ENCODE assay signal across 23 cellular contexts in the genomic region with DNA sequence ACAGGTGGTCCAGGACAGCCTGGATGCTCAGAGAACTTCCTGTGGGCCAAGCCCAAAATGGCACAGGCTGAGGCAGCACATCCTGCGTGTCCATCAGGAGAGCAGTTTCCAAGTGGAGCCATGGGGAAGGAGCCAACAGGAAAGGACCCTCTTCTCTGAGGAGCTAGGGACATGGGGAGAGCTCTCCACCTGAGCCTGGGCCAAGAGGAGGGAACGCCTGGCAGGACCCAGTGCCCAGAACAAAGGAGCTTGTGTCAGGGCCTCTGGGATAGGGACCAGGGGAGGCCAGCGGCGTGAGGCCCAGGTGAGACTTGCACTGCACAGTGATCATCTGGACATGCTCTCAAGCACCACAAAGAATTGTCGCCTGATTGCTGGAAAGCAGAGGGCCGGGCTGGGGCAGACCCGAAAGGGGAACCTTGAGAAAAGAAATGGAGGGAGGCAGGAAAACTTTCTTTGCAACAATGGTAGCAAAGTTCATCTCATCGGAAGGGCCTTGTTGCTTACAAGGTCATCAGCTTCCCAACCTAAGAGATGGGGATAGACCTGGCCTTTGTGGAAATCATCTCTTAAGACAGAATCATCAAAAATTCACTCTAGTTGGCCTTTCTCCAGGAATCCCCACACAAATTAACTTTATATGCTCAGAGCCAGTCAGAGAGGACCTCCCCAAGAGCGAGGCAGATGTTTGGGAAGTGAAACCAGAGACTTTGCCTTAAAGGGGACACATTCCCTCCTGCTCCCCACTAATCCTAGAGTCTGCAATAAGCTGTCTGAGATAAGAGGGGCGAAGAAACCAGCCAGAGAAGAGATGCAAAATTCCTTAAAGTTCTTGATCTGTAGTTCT. TPM values are rescaled to one million over a fixed set of nuclear protein-coding genes. Genes with fewer than 3 reads are reported as not detected.
DNase-seq lines count a peak whose midpoint lies in the region; FAIRE-seq and TF ChIP-seq lines count a peak whose summit lies in the region.
"Had no signal": no experiment of that assay in that cellular context is flagged by ENCODE, and none has a peak within 500 bp of the region (broad histone marks: within the 10 kb centered on the region; RNA-seq: fewer than 3 reads in every experiment).

No MANE protein-coding gene starts in this region.

- TF ChIP-seq EP300 in suprapubic skin (IDR thresholded peaks at IDR 0.05) = no peak

- no peak overlapping the region for H3K9ac ChIP-seq in kidney (ENCODE audit: low read length in 2 of 2)

- H3K4me2 ChIP-seq in PC-9 = peak overlapping the region; percentile 70; the same call in 1 of the 2 replicates

- no peaks in the 10 kb centered on the region for H3K9me2 ChIP-seq in PC-9 (ENCODE audit: insufficient read depth)

- no peaks in the 10 kb centered on the region for H3K36me3 ChIP-seq in PC-9 (ENCODE audit: low read depth)
- no peaks in the 10 kb centered on the region for H3K36me3 ChIP-seq in suprapubic skin
- no peaks in the 10 kb centered on the region for H3K36me3 ChIP-seq in kidney (ENCODE audit: control insufficient read depth in 1 of 2, insufficient read depth in 2 of 2, low read length in 2 of 2)
- H3K36me3 ChIP-seq: prostate gland had no signal

- WGBS in suprapubic skin = 91% methylated on average over 10 of the region's 10 CpGs

- no peaks in the 10 kb centered on the region for H4K20me1 ChIP-seq in PC-9 (ENCODE audit: insufficient read depth)

- H3K27me3 ChIP-seq in PC-9 (ENCODE audit: insufficient read depth, low read depth) (no peaks in the 10 kb centered on the region), suprapubic skin (no peaks in the 10 kb centered on the region)
- H3K27me3 ChIP-seq: body of pancreas had no signal

- POLR2A ChIA-PET in PC-9 (lab: Charles Lee; ENCODE audit: unreplicated experiment) = no interaction called here

- TF ChIP-seq CTCF in PC-9 (conservative IDR thresholded peaks at IDR 0.05) (no peak), fibroblast of mammary gland (conservative IDR thresholded peaks at IDR 0.05; ENCODE audit: control insufficient read depth, insufficient read depth, low read depth, low read length) (no peak), suprapubic skin (IDR thresholded peaks at IDR 0.05) (no peak), kidney (IDR thresholded peaks at IDR 0.05; ENCODE audit: borderline replicate concordance, extremely low read depth, insufficient read depth) (no peak)

- H2AFZ ChIP-seq in PC-9 = no peak overlapping the region

- H3K27ac ChIP-seq in PC-9 (peak overlapping the region; percentile 98; the same call in 1 of the 2 replicates), suprapubic skin (peak overlapping the region; percentile 78), kidney (ENCODE audit: low read depth in 2 of 2, low read length in 2 of 2) (peak overlapping the region in 1 of 2 donors; percentile 7)

- peaks cover 24% of the 10 kb centered on the region for H3K79me2 ChIP-seq in PC-9 (ENCODE audit: low read depth)

- CTCF ChIA-PET in PC-9 (lab: Charles Lee) = interaction anchor here (1.1 kb wide), 1 partner anchor 13 kb away, joined by 3 read pairs; no protein-coding TSS in a partner anchor

- intact Hi-C loops in PC-9 (cut with micrococcal nuclease; ENCODE audit: unreplicated experiment) = loop anchor here (2.0 kb wide), 1 partner anchor 235 kb away; no protein-coding TSS in a partner anchor
- intact Hi-C loops in kidney (cut with DNase I) = no loop called here

- BruUV-seq in PC-9 (replicated peaks; lab: Mats Ljungman, UMichigan) = no TSS peak

- TF ChIP-seq POLR2A in suprapubic skin (IDR thresholded peaks at IDR 0.05) = no peak

- H3K4me3 ChIP-seq in PC-9 (no peak overlapping the region), fibroblast of mammary gland (ENCODE audit: control insufficient read depth, low read depth, low read length) (no peak overlapping the region), suprapubic skin (no peak overlapping the region), kidney (ENCODE audit: low read length in 2 of 2) (no peak overlapping the region)
- H3K4me3 ChIP-seq: body of pancreas, coronary artery, prostate gland had no signal

- H3F3A ChIP-seq in PC-9 (ENCODE audit: insufficient read depth, low read depth) = peaks cover 36% of the 10 kb centered on the region

- DNase-seq in SIG-M5 treated with dmso at 0.1 percent for 504 hours (lab: John Stamatoyannopoulos, UW; ENCODE audit: unreplicated experiment) (peak; percentile 17), SIG-M5 (lab: John Stamatoyannopoulos, UW) (no peak), PC-9 (no peak), fibroblast of mammary gland (ENCODE audit: low read depth) (peak; percentile 49), suprapubic skin (ENCODE audit: low spot score in 2 of 2) (peak; percentile 58 to 62), kidney (no peak), NCI-H1092 (lab: John Stamatoyannopoulos, UW) (no peak)
- DNase-seq in activated effector memory CD4-positive, alpha-beta T cell treated with anti-CD3 and anti-CD28 coated beads, Interleukin-2, amount 50 U/mL, for 16 hours = no peak
- DNase-seq: activated CD4-positive, CD25-positive, alpha-beta regulatory T cell; activated naive CD8-positive, alpha-beta T cell treated with anti-CD3 and anti-CD28 coated beads for 36 hours; body of pancreas; DMS53; foreskin melanocyte; left cardiac atrium; midbrain; NCI-H2081; NCI-H510A; small intestine; stimulated activated CD4-positive, alpha-beta T cell treated with anti-CD3 and anti-CD28 coated beads, Interleukin-4, amount 100 ng/mL, for 24 hours had no signal

- H3K9me3 ChIP-seq in PC-9 (ENCODE audit: insufficient read depth, low read depth) = no peaks in the 10 kb centered on the region
- H3K9me3 ChIP-seq in suprapubic skin = no peaks in the 10 kb centered on the region
- no peaks in the 10 kb centered on the region for H3K9me3 ChIP-seq in kidney (ENCODE audit: control insufficient read depth in 1 of 2, low read length in 2 of 2)
- H3K9me3 ChIP-seq: body of pancreas, prostate gland had no signal

- FAIRE-seq in kidney (lab: Jason Lieb, UNC) = no peak
- FAIRE-seq: A204.1, small intestine had no signal

- H3K4me1 ChIP-seq in PC-9 (replicated peaks; ENCODE audit: insufficient read depth) = peaks cover 36% of the 10 kb centered on the region
- H3K4me1 ChIP-seq in suprapubic skin = peaks cover 28% of the 10 kb centered on the region
- peaks cover 6 to 11% of the 10 kb centered on the region in 2 donors for H3K4me1 ChIP-seq in kidney (ENCODE audit: control insufficient read depth in 1 of 2, insufficient read depth in 1 of 2, low read depth in 1 of 2, low read length in 2 of 2)
- H3K4me1 ChIP-seq: prostate gland had no signal

RNA-seq across cellular contexts. Expression of gene HES1, which starts 47.7 kb away (rescaled TPM):
- total RNA-seq in PC-9 (2021) (66.5 and 97.8 TPM in 2 replicates), suprapubic skin (100 to 1,000 TPM; 128 to 206 (median 154) TPM), kidney (44.3 TPM)
- polyA plus RNA-seq in kidney (ENCODE audit: insufficient read depth, low read depth, low replicate concordance) = 77.4 TPM
- total RNA-seq: activated CD8-positive, alpha-beta memory T cell treated with anti-CD3 and anti-CD28 coated beads for 36 hours had no signal

Comparison
In these comparisons a context has a peak if more than half of its experiments do, and no peak if none do; other contexts are left out.
1. DNase-seq: peak in SIG-M5 treated with dmso at 0.1 percent for 504 hours (single experiment), fibroblast of mammary gland (single experiment) and suprapubic skin (2 of 2); none in SIG-M5 (single experiment), PC-9 (0 of 2), kidney (single experiment), activated effector memory CD4-positive, alpha-beta T cell treated with anti-CD3 and anti-CD28 coated beads, Interleukin-2, amount 50 U/mL, for 16 hours (single experiment) and NCI-H1092 (single experiment).